14 cellular contexts compared by ENCODE assay signal in genomic region chr5:174354571-174354970, GRCh38.
A peak's percentile ranks its signal among the peaks of the same experiment; 100 is the strongest.
DNase-seq lines count a peak whose midpoint lies in the region; ATAC-seq and TF ChIP-seq lines count a peak whose summit lies in the region.
"Had no signal": no experiment of that assay in that cellular context is flagged by ENCODE, and none has a peak within 500 bp of the region (broad histone marks: within the 10 kb centered on the region; RNA-seq: fewer than 3 reads in every experiment).

No MANE protein-coding gene starts in this region.

- peak; percentile 24 for ATAC-seq in left ventricle myocardium superior
- ATAC-seq in RWPE2 (ENCODE audit: low read depth) = no peak
- ATAC-seq in left lung = no peak
- ATAC-seq: HCT116 had no signal

- peak overlapping the region; percentile 54 for H3K27ac ChIP-seq in RWPE2 (ENCODE audit: poor library complexity, severe bottlenecking)
- H3K27ac ChIP-seq in left lung = no peak overlapping the region

- H3K27me3 ChIP-seq in RWPE2 (ENCODE audit: insufficient read depth, poor library complexity, severe bottlenecking) (no peaks in the 10 kb centered on the region), left lung (peaks cover 0 to under 1% of the 10 kb centered on the region in 2 donors)

- H3K4me1 ChIP-seq in RWPE2 (ENCODE audit: insufficient read depth, poor library complexity, severe bottlenecking) (peaks cover 12% of the 10 kb centered on the region), left lung (no peaks in the 10 kb centered on the region)

- intact Hi-C loops in left ventricle myocardium superior (cut with micrococcal nuclease) = no loop called here
- intact Hi-C loops in cardiac septum (cut with DNase I) = no loop called here
- intact Hi-C loops in left lung (cut with DNase I) = no loop called here

- H3K9me3 ChIP-seq in RWPE2 (ENCODE audit: severe bottlenecking) = no peaks in the 10 kb centered on the region
- H3K9me3 ChIP-seq in left lung = no peaks in the 10 kb centered on the region

- no peaks in the 10 kb centered on the region for H3K36me3 ChIP-seq in RWPE2 (ENCODE audit: low read depth)
- H3K36me3 ChIP-seq in left lung = no peaks in the 10 kb centered on the region

- TF ChIP-seq CTCF in RWPE2 (IDR thresholded peaks at IDR 0.05; ENCODE audit: poor library complexity, severe bottlenecking) = no peak
- no peak for TF ChIP-seq CTCF in fibroblast of the aortic adventitia (IDR thresholded peaks at IDR 0.05; ENCODE audit: insufficient read depth, low read length)
- no peak for TF ChIP-seq CTCF in left lung (IDR thresholded peaks at IDR 0.05)

- H3K4me3 ChIP-seq in RWPE2 (ENCODE audit: severe bottlenecking) = no peak overlapping the region
- no peak overlapping the region for H3K4me3 ChIP-seq in fibroblast of the aortic adventitia (ENCODE audit: low read depth, low read length)
- H3K4me3 ChIP-seq in left lung = no peak overlapping the region

- DNase-seq in left ventricle myocardium superior = peak; percentile 35
- no peak for DNase-seq in cardiac septum (ENCODE audit: low spot score)
- no peak for DNase-seq in RWPE2 (ENCODE audit: low spot score)
- DNase-seq in fibroblast of the aortic adventitia (ENCODE audit: low read depth) = peak; percentile 53
- DNase-seq in ureter (ENCODE audit: low spot score) = no peak
- DNase-seq in AG20443 (ENCODE audit: low spot score) = no peak
- no peak for DNase-seq in hepatic stellate cell (ENCODE audit: low spot score)
- no peak for DNase-seq in left lung
- DNase-seq: CD4-positive, CD25-positive, alpha-beta regulatory T cell; DMS79; NCI-H1105 treated with DMSO at 0.1 percent for 48 hours; NCI-H187 treated with DMSO at 0.1 percent for 48 hours; NCI-H82 had no signal

Comparison
In these comparisons a context has a peak if more than half of its experiments do, and no peak if none do; other contexts are left out.
1. DNase-seq: peak in left ventricle myocardium superior (single experiment) and fibroblast of the aortic adventitia (single experiment); none in cardiac septum (single experiment), RWPE2 (single experiment), ureter (single experiment), AG20443 (single experiment), hepatic stellate cell (single experiment) and left lung (0 of 2).